In genomic region chr2:129810521-129810920, GRCh38 we compare ENCODE assay signal across 29 cellular contexts.
A peak's percentile ranks its signal among the peaks of the same experiment; 100 is the strongest.
DNase-seq lines count a peak whose midpoint lies in the region; ATAC-seq, FAIRE-seq and TF ChIP-seq lines count a peak whose summit lies in the region.
"Had no signal": no experiment of that assay in that cellular context is flagged by ENCODE, and none has a peak within 500 bp of the region (broad histone marks: within the 10 kb centered on the region; RNA-seq: fewer than 3 reads in every experiment).

No MANE protein-coding gene starts in this region.

- H3K4me3 ChIP-seq in sigmoid colon = no peak overlapping the region
- H3K4me3 ChIP-seq: A549, BLaER1, GM12878 had no signal

- DNase-seq in NCI-H82 (lab: John Stamatoyannopoulos, UW) (peak; percentile 47), NCI-H82 treated with DMSO at 0.1 percent for 48 hours (lab: John Stamatoyannopoulos, UW; ENCODE audit: unreplicated experiment) (no peak), mesothelial cell of epicardium (ENCODE audit: low spot score in 2 of 2, unreplicated experiment in 2 of 2) (no peak), type B pancreatic cell (ENCODE audit: extremely low spot score, unreplicated experiment) (no peak), ACHN (no peak), sigmoid colon (no peak)
- DNase-seq: BE2C; C1 segment of cervical spinal cord; CD4-positive, alpha-beta memory T cell; CD4-positive, CD25-positive, alpha-beta regulatory T cell; CD8-positive, alpha-beta memory T cell; COR-L47; DMS 273 treated with DMSO at 0.1 percent for 48 hours; DMS153; DMS53; DMS79; DND-41; EL; GDM1 had no signal

- H3K36me3 ChIP-seq in sigmoid colon = no peaks in the 10 kb centered on the region
- H3K36me3 ChIP-seq: BE2C, BLaER1 had no signal

- H3K9me3 ChIP-seq in sigmoid colon = peaks cover 0 to 4% (median 0%) of the 10 kb centered on the region in 4 donors
- H3K9me3 ChIP-seq: A549, BE2C had no signal

- TF ChIP-seq POLR2A in sigmoid colon (IDR thresholded peaks at IDR 0.05) = no peak

- H3K4me1 Mint-ChIP-seq in mesothelial cell of epicardium = peaks cover 67% of the 10 kb centered on the region
- H3K4me1 Mint-ChIP-seq in type B pancreatic cell (ENCODE audit: unreplicated experiment) = no peaks in the 10 kb centered on the region
- H3K4me1 Mint-ChIP-seq: CD4-positive, alpha-beta memory T cell; CD4-positive, CD25-positive, alpha-beta regulatory T cell; CD8-positive, alpha-beta memory T cell had no signal

- H3K4me1 ChIP-seq in sigmoid colon = no peaks in the 10 kb centered on the region
- H3K4me1 ChIP-seq: A549, BE2C had no signal

- H3K36me3 Mint-ChIP-seq in mesothelial cell of epicardium (peaks cover 14% of the 10 kb centered on the region), type B pancreatic cell (no peaks in the 10 kb centered on the region)
- H3K36me3 Mint-ChIP-seq: CD14-positive monocyte; CD4-positive, CD25-positive, alpha-beta regulatory T cell had no signal

- no peaks in the 10 kb centered on the region for H3K27me3 Mint-ChIP-seq in mesothelial cell of epicardium (ENCODE audit: low read depth)
- H3K27me3 Mint-ChIP-seq in type B pancreatic cell = peaks cover 3% of the 10 kb centered on the region
- H3K27me3 Mint-ChIP-seq: CD4-positive, CD25-positive, alpha-beta regulatory T cell had no signal

- 90% methylated on average over 3 of the region's 3 CpGs for WGBS in sigmoid colon, 2 donors

- peak; percentile 39 for FAIRE-seq in endometrium (lab: Jason Lieb, UNC)
- FAIRE-seq: A549, GM12878, GM12892, GM18507, GM19239 had no signal

- peak overlapping the region; percentile 86 for H3K27ac Mint-ChIP-seq in mesothelial cell of epicardium
- H3K27ac Mint-ChIP-seq in type B pancreatic cell = peak overlapping the region; percentile 1
- H3K27ac Mint-ChIP-seq: CD4-positive, CD25-positive, alpha-beta regulatory T cell; CD8-positive, alpha-beta memory T cell had no signal

- intact Hi-C loops in sigmoid colon (cut with DNase I) = no loop called here

- no peak overlapping the region for H3K27ac ChIP-seq in sigmoid colon
- H3K27ac ChIP-seq: 22Rv1, A549, BLaER1 had no signal

- in situ Hi-C loops in ACHN (cut with HindIII; ENCODE audit: low pct_ligation_motif_present, low pct_unique_long_range_greater_than_20kb, low sequenced_read_pairs) = no loop called here

- H3K4me3 Mint-ChIP-seq in mesothelial cell of epicardium (no peak overlapping the region), type B pancreatic cell (peak overlapping the region; percentile 29)
- H3K4me3 Mint-ChIP-seq: CD4-positive, alpha-beta memory T cell; CD4-positive, CD25-positive, alpha-beta regulatory T cell; CD8-positive, alpha-beta memory T cell had no signal

- H3K9me3 Mint-ChIP-seq in mesothelial cell of epicardium (peaks cover 14% of the 10 kb centered on the region), type B pancreatic cell (peaks cover 5% of the 10 kb centered on the region)

- TF ChIP-seq EP300 in sigmoid colon (IDR thresholded peaks at IDR 0.05) = no peak

- no peak for ATAC-seq in GM18519 (IDR thresholded peaks at IDR 0.05; ENCODE audit: low FRiP score, unreplicated experiment)
- ATAC-seq: A549, GM12878 had no signal

- H3K27me3 ChIP-seq in sigmoid colon = no peaks in the 10 kb centered on the region
- H3K27me3 ChIP-seq: BE2C, BLaER1 had no signal

- no peak for TF ChIP-seq CTCF in mesothelial cell of epicardium (IDR thresholded peaks at IDR 0.05; ENCODE audit: unreplicated experiment)
- TF ChIP-seq CTCF in type B pancreatic cell (conservative IDR thresholded peaks at IDR 0.05) = no peak
- TF ChIP-seq CTCF in sigmoid colon (IDR thresholded peaks at IDR 0.05) = no peak
